Comparison of ENCODE assay signal across 15 cellular contexts in genomic region chr12:101939306-101939705, GRCh38.
DNase-seq lines count a peak whose midpoint lies in the region; ATAC-seq and TF ChIP-seq lines count a peak whose summit lies in the region.
"Had no signal": no experiment of that assay in that cellular context is flagged by ENCODE, and none has a peak within 500 bp of the region (broad histone marks: within the 10 kb centered on the region; RNA-seq: fewer than 3 reads in every experiment).

No MANE protein-coding gene starts in this region.

- H3K4me3 ChIP-seq in IMR-90 (ENCODE audit: insufficient read depth, low read depth, low read length) (no peak overlapping the region), esophagus muscularis mucosa (no peak overlapping the region), right atrium auricular region (no peak overlapping the region), skeletal muscle tissue (ENCODE audit: low read length in 3 of 3) (no peak overlapping the region), tibial artery (no peak overlapping the region)
- H3K4me3 ChIP-seq: A549, psoas muscle, SJCRH30, thoracic aorta had no signal

- H3K27ac ChIP-seq in IMR-90 (ENCODE audit: insufficient read depth, low read length) (no peak overlapping the region), esophagus muscularis mucosa (replicated peaks in 1 of 4) (peak overlapping the region; percentile 2 to 50 (median 25)), right atrium auricular region (peak overlapping the region; percentile 32 to 76), skeletal muscle tissue (ENCODE audit: low read depth, low read length) (peak overlapping the region; percentile 15), H9 (ENCODE audit: insufficient read length, low read depth, low read length) (no peak overlapping the region), tibial artery (no peak overlapping the region)
- H3K27ac ChIP-seq: A549, SJCRH30, thoracic aorta had no signal

- H3K4ac ChIP-seq in IMR-90 (ENCODE audit: low read depth, low read length) (no peak overlapping the region), H9 (ENCODE audit: low read depth, low read length) (no peak overlapping the region)

- 100% methylated on average over 1 of the region's 3 CpGs; no CpG with 5 or more reads in 1 of the 2 experiments for WGBS in IMR-90 (ENCODE audit: extremely low coverage in 2 of 2, insufficient read length in 1 of 2), 2 experiments
- 54% methylated on average over 3 of the region's 3 CpGs for WGBS in esophagus muscularis mucosa
- WGBS in H9 (ENCODE audit: extremely low coverage, insufficient read length, low lambda C conversion rate) = no CpG with 5 or more reads among the region's 3 CpGs

- H3K4me3 Mint-ChIP-seq in H9 (no peak overlapping the region), chondrocyte (ENCODE audit: unreplicated experiment) (no peak overlapping the region)
- H3K4me3 Mint-ChIP-seq: activated T-cell treated with anti-CD3 and anti-CD28 coated beads, Interleukin-2, amount 50 U/mL, for 4 hours; natural killer cell had no signal

- H3K27ac Mint-ChIP-seq in H9 (no peak overlapping the region), chondrocyte (ENCODE audit: unreplicated experiment) (no peak overlapping the region)
- H3K27ac Mint-ChIP-seq: natural killer cell had no signal

- dilution Hi-C loops in IMR-90 (cut with HindIII; ENCODE audit: low sequenced_read_pairs, unreplicated experiment) = no loop called here

- DNase-seq in IMR-90 = no peak
- no peak for DNase-seq in esophagus muscularis mucosa (ENCODE audit: extremely low spot score)
- DNase-seq in right atrium auricular region (ENCODE audit: low spot score) = no peak
- DNase-seq in H9 = no peak
- no peak for DNase-seq in chondrocyte (ENCODE audit: low spot score)
- DNase-seq in tibial artery = no peak
- DNase-seq in HT-29 (ENCODE audit: low spot score) = no peak
- DNase-seq: NCI-H446 treated with DMSO at 0.1 percent for 48 hours had no signal

- H3K9me3 ChIP-seq in IMR-90 (ENCODE audit: control insufficient read depth, insufficient read depth, low read length) (no peaks in the 10 kb centered on the region), esophagus muscularis mucosa (no peaks in the 10 kb centered on the region), right atrium auricular region (no peaks in the 10 kb centered on the region), skeletal muscle tissue (ENCODE audit: control insufficient read depth in 3 of 3, low read length in 3 of 3) (no peaks in the 10 kb centered on the region), H9 (ENCODE audit: control insufficient read depth, low read depth, low read length) (no peaks in the 10 kb centered on the region), tibial artery (no peaks in the 10 kb centered on the region)
- H3K9me3 ChIP-seq: A549, psoas muscle, SJCRH30, thoracic aorta had no signal

- H3K4me1 ChIP-seq in IMR-90 (ENCODE audit: control insufficient read depth, insufficient read depth, low read length) (peaks cover 13% of the 10 kb centered on the region), esophagus muscularis mucosa (peaks cover 4 to 32% (median 20%) of the 10 kb centered on the region in 4 donors), right atrium auricular region (peaks cover 0 to 8% of the 10 kb centered on the region in 2 donors), skeletal muscle tissue (ENCODE audit: control insufficient read depth in 3 of 3, insufficient read depth in 3 of 3, low read length in 3 of 3) (peaks cover 2 to 16% (median 13%) of the 10 kb centered on the region in 3 donors), H9 (ENCODE audit: insufficient read depth, low read length) (no peaks in the 10 kb centered on the region; the same call in 1 of the 2 replicates), tibial artery (peaks cover 0 to 6% (median 0%) of the 10 kb centered on the region in 4 donors)
- H3K4me1 ChIP-seq: A549, psoas muscle had no signal

- H3K36me3 Mint-ChIP-seq in H9 (ENCODE audit: insufficient read depth in 1 of 3, low read depth in 3 of 3) (no peaks in the 10 kb centered on the region), chondrocyte (ENCODE audit: low read depth) (no peaks in the 10 kb centered on the region)
- H3K36me3 Mint-ChIP-seq: natural killer cell had no signal

- H2BK5ac ChIP-seq in IMR-90 (ENCODE audit: low read depth, low read length, poor library complexity, severe bottlenecking) (no peak overlapping the region), H9 (ENCODE audit: insufficient read length, low read length) (no peak overlapping the region)

- POLR2A ChIA-PET in IMR-90 (lab: Charles Lee; ENCODE audit: unreplicated experiment) = no interaction called here

- ATAC-seq in IMR-90 (ENCODE audit: low read depth) = no peak

- H3K23ac ChIP-seq in IMR-90 (ENCODE audit: low read depth, low read length) (no peak overlapping the region), H9 (ENCODE audit: insufficient read length, low read depth, low read length) (no peak overlapping the region)

- no peaks in the 10 kb centered on the region for H3K23me2 ChIP-seq in H9 (ENCODE audit: insufficient read length, low read depth, low read length, poor library complexity, severe bottlenecking)

- H4K8ac ChIP-seq in IMR-90 (ENCODE audit: low read depth in 2 of 2, low read length in 2 of 2) = no peak overlapping the region
- no peak overlapping the region for H4K8ac ChIP-seq in H9 (replicated peaks; ENCODE audit: insufficient read length, low read depth, low read length)

- CTCF ChIA-PET in IMR-90 (lab: Yijun Ruan, JAX) = interaction anchor here (0.6 to 1.5 kb wide), 7 partner anchors 35 to 176 kb away, joined by 3 to 5 read pairs (median 3); no protein-coding TSS in a partner anchor

- H3K4me2 ChIP-seq in IMR-90 (ENCODE audit: low read depth, low read length) = no peak overlapping the region
- no peak overlapping the region for H3K4me2 ChIP-seq in H9 (ENCODE audit: insufficient read depth, insufficient read length, low read length)

- TF ChIP-seq RAD21 in IMR-90 (IDR thresholded peaks at IDR 0.05; ENCODE audit: low read length) = no peak

- intact Hi-C loops in IMR-90 (cut with micrococcal nuclease) (loop anchor here (1.0 to 5.0 kb wide), 9 partner anchors 156 to 1609 kb away; no protein-coding TSS in a partner anchor), esophagus muscularis mucosa (cut with DNase I) (loop anchor here (5.0 to 10.0 kb wide), 2 partner anchors 125 to 543 kb away; partner anchors contain the start of genes IGF1 and WASHC3), tibial artery (cut with DNase I; ENCODE audit: low total_unique reads) (no loop called here)

- in situ Hi-C loops in IMR-90 (cut with MboI; ENCODE audit: low sequenced_read_pairs) = loop anchor here (25.0 kb wide), 1 partner anchor 548 kb away; the partner anchor contains the start of gene IGF1

- no peaks in the 10 kb centered on the region for H3K27me3 Mint-ChIP-seq in H9 (ENCODE audit: low read depth)
- H3K27me3 Mint-ChIP-seq in chondrocyte (ENCODE audit: low read depth) = peaks cover 3% of the 10 kb centered on the region

- H2BK12ac ChIP-seq in H9 (ENCODE audit: insufficient read length, low read depth, low read length) = no peak overlapping the region

- peaks cover 15% of the 10 kb centered on the region for H3K9me1 ChIP-seq in IMR-90 (ENCODE audit: insufficient read depth, low read length)

- no peaks in the 10 kb centered on the region for H3K9me3 Mint-ChIP-seq in H9
- H3K9me3 Mint-ChIP-seq in chondrocyte (ENCODE audit: low read depth) = no peaks in the 10 kb centered on the region
- H3K9me3 Mint-ChIP-seq: activated T-cell treated with anti-CD3 and anti-CD28 coated beads, Interleukin-2, amount 50 U/mL, for 4 hours; natural killer cell had no signal

- no peak overlapping the region for H2AK5ac ChIP-seq in IMR-90 (ENCODE audit: low read depth, low read length)
- no peak overlapping the region for H2AK5ac ChIP-seq in H9 (ENCODE audit: insufficient read length, low read length)

- H2BK20ac ChIP-seq in IMR-90 (ENCODE audit: low read depth, low read length) = peak overlapping the region; percentile 20; the same call in 1 of the 2 replicates
- no peak overlapping the region for H2BK20ac ChIP-seq in H9 (ENCODE audit: low read depth, low read length, poor library complexity, severe bottlenecking)

- H3K9ac ChIP-seq in IMR-90 (ENCODE audit: low read depth, low read length) (no peak overlapping the region), skeletal muscle tissue (ENCODE audit: low read depth in 1 of 3, low read length in 3 of 3) (no peak overlapping the region), H9 (ENCODE audit: extremely low read depth, insufficient read length, low read length) (no peak overlapping the region)

- H2AK9ac ChIP-seq in IMR-90 (replicated peaks; ENCODE audit: low read depth, low read length, poor library complexity) = no peak overlapping the region

- H4K20me1 ChIP-seq in IMR-90 (ENCODE audit: insufficient read depth, low read length) = no peaks in the 10 kb centered on the region
- no peaks in the 10 kb centered on the region for H4K20me1 ChIP-seq in H9 (ENCODE audit: control insufficient read depth, insufficient read depth, insufficient read length)

- H3K18ac ChIP-seq in IMR-90 (ENCODE audit: low read depth, low read length) (peak overlapping the region; percentile 30; the same call in 1 of the 2 replicates), H9 (ENCODE audit: insufficient read length, low read depth, low read length) (no peak overlapping the region)

- H3K14ac ChIP-seq in IMR-90 (replicated peaks; ENCODE audit: low read depth, low read length) (no peak overlapping the region), H9 (ENCODE audit: insufficient read depth, low read length) (no peak overlapping the region)

- H2BK15ac ChIP-seq in IMR-90 (ENCODE audit: low read depth, low read length) = no peak overlapping the region
- no peak overlapping the region for H2BK15ac ChIP-seq in H9 (ENCODE audit: low read depth, low read length)

- TF ChIP-seq EP300 in esophagus muscularis mucosa (IDR thresholded peaks at IDR 0.05) = no peak

- TF ChIP-seq POLR2A in IMR-90 (IDR thresholded peaks at IDR 0.05; ENCODE audit: low read depth, low read length) (no peak), esophagus muscularis mucosa (IDR thresholded peaks at IDR 0.05; ENCODE audit: low read depth) (no peak)

- peaks cover 7 to 15% of the 10 kb centered on the region in 2 experiments for H3K4me1 Mint-ChIP-seq in H9
- peaks cover 17% of the 10 kb centered on the region for H3K4me1 Mint-ChIP-seq in chondrocyte (ENCODE audit: low read depth)
- H3K4me1 Mint-ChIP-seq: natural killer cell had no signal

- no peak overlapping the region for H2BK120ac ChIP-seq in IMR-90 (ENCODE audit: low read depth, low read length)
- no peak overlapping the region for H2BK120ac ChIP-seq in H9 (ENCODE audit: low read depth, low read length, poor library complexity, severe bottlenecking)

- H3T11ph ChIP-seq in H9 (ENCODE audit: low read length) = no peak overlapping the region

- H3K56ac ChIP-seq in IMR-90 (ENCODE audit: extremely low read depth, insufficient read depth, low read length) = no peak overlapping the region
- H3K56ac ChIP-seq in H9 (ENCODE audit: insufficient read length, low read depth, low read length) = no peak overlapping the region

- H4K5ac ChIP-seq in IMR-90 (ENCODE audit: low read depth, low read length) (no peak overlapping the region), H9 (ENCODE audit: insufficient read length, low read depth, low read length) (no peak overlapping the region)

- H3K79me2 ChIP-seq in H9 (ENCODE audit: insufficient read depth, low read length) = no peaks in the 10 kb centered on the region

- H3K36me3 ChIP-seq in IMR-90 (ENCODE audit: control insufficient read depth, insufficient read depth, low read length) (no peaks in the 10 kb centered on the region), esophagus muscularis mucosa (no peaks in the 10 kb centered on the region), right atrium auricular region (no peaks in the 10 kb centered on the region), skeletal muscle tissue (ENCODE audit: control insufficient read depth in 3 of 3, insufficient read depth in 3 of 3, low read length in 3 of 3) (no peaks in the 10 kb centered on the region), tibial artery (no peaks in the 10 kb centered on the region)
- H3K36me3 ChIP-seq: SJCRH30, thoracic aorta had no signal

- no TSS peak for BruUV-seq in IMR-90 (replicated peaks; lab: Mats Ljungman, UMichigan)

- H3K27me3 ChIP-seq in IMR-90 (ENCODE audit: control insufficient read depth, insufficient read depth, low read length) (no peaks in the 10 kb centered on the region), esophagus muscularis mucosa (peaks cover 0 to 4% (median 0%) of the 10 kb centered on the region in 4 donors), right atrium auricular region (no peaks in the 10 kb centered on the region), skeletal muscle tissue (ENCODE audit: control insufficient read depth in 3 of 3, insufficient read depth in 3 of 3, low read length in 3 of 3) (no peaks in the 10 kb centered on the region), H9 (ENCODE audit: insufficient read depth, low read length) (no peaks in the 10 kb centered on the region), tibial artery (no peaks in the 10 kb centered on the region)
- H3K27me3 ChIP-seq: SJCRH30 had no signal

- H4K91ac ChIP-seq in IMR-90 (ENCODE audit: insufficient read depth, low read depth, low read length) (no peak overlapping the region; the same call in 1 of the 2 replicates), H9 (ENCODE audit: insufficient read length, low read depth, low read length) (no peak overlapping the region)

- H3K79me1 ChIP-seq in IMR-90 (ENCODE audit: low read depth in 1 of 2, low read length in 2 of 2) (no peaks in the 10 kb centered on the region), H9 (ENCODE audit: insufficient read depth, low read depth, low read length, poor library complexity, severe bottlenecking) (no peaks in the 10 kb centered on the region)

- H2AFZ ChIP-seq in IMR-90 (replicated peaks; ENCODE audit: low read length, poor library complexity) (no peak overlapping the region), H9 (ENCODE audit: low read length) (no peak overlapping the region)

- TF ChIP-seq CTCF in IMR-90 (conservative IDR thresholded peaks at IDR 0.05; ENCODE audit: low read depth, low read length) = no peak
- TF ChIP-seq CTCF in esophagus muscularis mucosa (IDR thresholded peaks at IDR 0.05) = no peak
- TF ChIP-seq CTCF in right atrium auricular region (IDR thresholded peaks at IDR 0.05) = no peak
- no peak for TF ChIP-seq CTCF in H9 (conservative IDR thresholded peaks at IDR 0.05)
- no peak for TF ChIP-seq CTCF in chondrocyte (IDR thresholded peaks at IDR 0.05)
- no peak for TF ChIP-seq CTCF in tibial artery (IDR thresholded peaks at IDR 0.05)

Comparison
In these comparisons a context has a peak if more than half of its experiments do, and no peak if none do; other contexts are left out.
1. H3K27ac ChIP-seq: peak in esophagus muscularis mucosa (4 of 4), right atrium auricular region (2 of 2) and skeletal muscle tissue (single experiment); none in IMR-90 (single experiment), H9 (single experiment) and tibial artery (0 of 2).